33 cellular contexts compared by ENCODE assay signal in genomic region chr4:41678951-41679350, GRCh38.
"Had no signal": no experiment of that assay in that cellular context is flagged by ENCODE, and none has a peak within 500 bp of the region (broad histone marks: within the 10 kb centered on the region; RNA-seq: fewer than 3 reads in every experiment).

No MANE protein-coding gene starts in this region.

- H3K4me2 ChIP-seq: PC-9 had no signal

- H3K27me3 ChIP-seq: brain microvascular endothelial cell had no signal

- H3K4me3 ChIP-seq: K562, PC-9 had no signal

- H3K36me3 ChIP-seq: brain microvascular endothelial cell had no signal

- DNase-seq: activated B cell treated with CpG ODN at 0.5 μM for 24 hours; activated CD4-positive, alpha-beta T cell treated with anti-CD3 and anti-CD28 coated beads for 4 hours; activated CD4-positive, alpha-beta T cell treated with anti-CD3 and anti-CD28 coated beads, Interleukin-2, amount 50 U/mL, for 4 hours; activated CD4-positive, CD25-positive, alpha-beta regulatory T cell treated with anti-CD3 and anti-CD28 coated beads, Interleukin-2, amount 50 U/mL, for 72 hours; activated CD8-positive, alpha-beta T cell treated with anti-CD3 and anti-CD28 coated beads for 36 hours; activated effector memory CD4-positive, alpha-beta T cell treated with anti-CD3 and anti-CD28 coated beads, Interleukin-2, amount 50 U/mL, for 16 hours; activated naive CD4-positive, alpha-beta T cell; activated naive CD4-positive, alpha-beta T cell treated with anti-CD3 and anti-CD28 coated beads, Interleukin-2, amount 50 U/mL, for 16 hours; activated naive CD8-positive, alpha-beta T cell treated with anti-CD3 and anti-CD28 coated beads for 36 hours; activated T-cell treated with anti-CD3 and anti-CD28 coated beads, Interleukin-2, amount 50 U/mL, for 1 hour; activated T-cell treated with anti-CD3 and anti-CD28 coated beads, Interleukin-2, amount 50 U/mL, for 72 hours; amniotic stem cell; aorta; brain microvascular endothelial cell; IMR-90; NCI-H1048; NCI-H1105 treated with DMSO at 0.1 percent for 48 hours; NCI-H1436; NCI-H1694 treated with DMSO at 0.1 percent for 48 hours; NCI-H2029; NCI-H345; NCI-H526; NCI-H748 treated with DMSO at 0.1 percent for 48 hours; NK-92 treated with Interleukin-12 subunit alpha and Interleukin-12 subunit beta, amount 100 ng/mL, for 24 hours; PC-9; SIG-M5; SW 1271; T-helper 1 cell; T-helper 2 cell; T-helper 9 cell had no signal

- H3K27ac ChIP-seq: brain microvascular endothelial cell, PC-9, RWPE1, VCaP had no signal

- H2AFZ ChIP-seq: PC-9 had no signal
